8 cellular contexts compared by ENCODE assay signal in genomic region chr13:100589178-100589725, GRCh38. TPM values are rescaled to one million over a fixed set of nuclear protein-coding genes. Genes with fewer than 3 reads are reported as not detected.
A peak's percentile ranks its signal among the peaks of the same experiment; 100 is the strongest.
DNase-seq lines count a peak whose midpoint lies in the region; ATAC-seq and TF ChIP-seq lines count a peak whose summit lies in the region.

No MANE protein-coding gene starts in this region.

- ATAC-seq in gastroesophageal sphincter = peak; percentile 8
- ATAC-seq in GM21390 (IDR thresholded peaks at IDR 0.05; ENCODE audit: unreplicated experiment) = no peak

- CTCF ChIA-PET in activated CD4-positive, alpha-beta T cell treated with anti-CD3 and anti-CD28 coated beads, Interleukin-2, amount 10 ng/mL, durations not matched to agents 7 days and 5 days (lab: Charles Lee) = interaction anchor here (1.0 to 2.7 kb wide), 7 partner anchors 9 to 21 kb away, joined by 3 to 11 read pairs (median 4); no protein-coding TSS in a partner anchor

- TF ChIP-seq POLR2A in gastroesophageal sphincter (IDR thresholded peaks at IDR 0.05) (no peak), suprapubic skin (IDR thresholded peaks at IDR 0.05) (no peak)

- TF ChIP-seq CTCF in gastroesophageal sphincter (IDR thresholded peaks at IDR 0.05) (no peak), suprapubic skin (IDR thresholded peaks at IDR 0.05) (no peak)

- H3K36me3 ChIP-seq in gastroesophageal sphincter = no peaks in the 10 kb centered on the region
- H3K36me3 ChIP-seq in suprapubic skin = no peaks in the 10 kb centered on the region

- H3K4me3 ChIP-seq in gastroesophageal sphincter (peak overlapping the region in 1 of 2 donors; percentile 84), suprapubic skin (peak overlapping the region; percentile 77)

- H3K27ac ChIP-seq in gastroesophageal sphincter (no peak overlapping the region), suprapubic skin (no peak overlapping the region)

- DNase-seq in activated CD4-positive, alpha-beta T cell treated with anti-CD3 and anti-CD28 coated beads, Interleukin-2, amount 10 ng/mL, durations not matched to agents 7 days and 5 days = peak; percentile 9
- DNase-seq in activated CD4-positive, alpha-beta T cell treated with anti-CD3 and anti-CD28 coated beads, Interleukin-2, amount 50 U/mL, for 48 hours = no peak
- DNase-seq in SW480 (ENCODE audit: low spot score) = peak; percentile 11
- DNase-seq in suprapubic skin (ENCODE audit: low spot score in 2 of 2) = no peak
- no peak for DNase-seq in SK-N-DZ (ENCODE audit: low spot score)
- no peak for DNase-seq in head of caudate nucleus

- 64 to 65% methylated on average over 5 to 6 of the region's 6 CpGs for WGBS in gastroesophageal sphincter (ENCODE audit: low coverage in 1 of 2), 2 donors
- 55% methylated on average over 6 of the region's 6 CpGs for WGBS in suprapubic skin

- H3K4me1 ChIP-seq in gastroesophageal sphincter (peaks cover 0 to 19% (median 3%) of the 10 kb centered on the region in 3 donors), suprapubic skin (peaks cover 20% of the 10 kb centered on the region)

- H3K27ac Mint-ChIP-seq in activated CD4-positive, alpha-beta T cell treated with anti-CD3 and anti-CD28 coated beads, Interleukin-2, amount 10 ng/mL, durations not matched to agents 7 days and 5 days = peak overlapping the region; percentile 92

- TF ChIP-seq EP300 in gastroesophageal sphincter (IDR thresholded peaks at IDR 0.05) = no peak
- no peak for TF ChIP-seq EP300 in suprapubic skin (IDR thresholded peaks at IDR 0.05)

- H3K27me3 Mint-ChIP-seq in activated CD4-positive, alpha-beta T cell treated with anti-CD3 and anti-CD28 coated beads, Interleukin-2, amount 10 ng/mL, durations not matched to agents 7 days and 5 days = no peaks in the 10 kb centered on the region

- POLR2A ChIA-PET in activated CD4-positive, alpha-beta T cell treated with anti-CD3 and anti-CD28 coated beads, Interleukin-2, amount 10 ng/mL, durations not matched to agents 7 days and 5 days (lab: Charles Lee) = no interaction called here

- intact Hi-C loops in head of caudate nucleus (cut with DNase I) = no loop called here

- peaks cover 1% of the 10 kb centered on the region for H3K9me3 Mint-ChIP-seq in activated CD4-positive, alpha-beta T cell treated with anti-CD3 and anti-CD28 coated beads, Interleukin-2, amount 10 ng/mL, durations not matched to agents 7 days and 5 days

- H3K36me3 Mint-ChIP-seq in activated CD4-positive, alpha-beta T cell treated with anti-CD3 and anti-CD28 coated beads, Interleukin-2, amount 10 ng/mL, durations not matched to agents 7 days and 5 days (ENCODE audit: low read depth) = peaks cover 12% of the 10 kb centered on the region

- H3K9me3 ChIP-seq in gastroesophageal sphincter (no peaks in the 10 kb centered on the region), suprapubic skin (no peaks in the 10 kb centered on the region)

- no peaks in the 10 kb centered on the region for H3K27me3 ChIP-seq in gastroesophageal sphincter
- no peaks in the 10 kb centered on the region for H3K27me3 ChIP-seq in suprapubic skin

- H3K4me1 Mint-ChIP-seq in activated CD4-positive, alpha-beta T cell treated with anti-CD3 and anti-CD28 coated beads, Interleukin-2, amount 10 ng/mL, durations not matched to agents 7 days and 5 days = peaks cover 59% of the 10 kb centered on the region

- H3K4me3 Mint-ChIP-seq in activated CD4-positive, alpha-beta T cell treated with anti-CD3 and anti-CD28 coated beads, Interleukin-2, amount 10 ng/mL, durations not matched to agents 7 days and 5 days = peak overlapping the region; percentile 72

RNA-seq across cellular contexts. Expression of gene GGACT, which starts 0.7 kb away (rescaled TPM):
- total RNA-seq in activated CD4-positive, alpha-beta T cell treated with anti-CD3 and anti-CD28 coated beads, Interleukin-2, amount 10 ng/mL, durations not matched to agents 7 days and 5 days = 1 to 10 TPM; 4.7 to 9.9 TPM
- total RNA-seq in gastroesophageal sphincter = 1 to 10 TPM in 3 of 4 donors, under 1 TPM in 1; 0.74 to 1.9 (median 1.5) TPM
- 1 to 10 TPM; 1.5 to 4.2 (median 3.6) TPM for total RNA-seq in suprapubic skin
- 1.2 and 2.5 TPM in 2 replicates for polyA plus RNA-seq in SK-N-DZ (2014; cell fraction: cytosol; rRNA removed)
- 1.2 and 2.3 TPM in 2 replicates for polyA plus RNA-seq in SK-N-DZ (2014; cell fraction: nucleus; rRNA removed)

Comparison
In these comparisons a context has a peak if more than half of its experiments do, and no peak if none do; other contexts are left out.
1. DNase-seq: peak in activated CD4-positive, alpha-beta T cell treated with anti-CD3 and anti-CD28 coated beads, Interleukin-2, amount 10 ng/mL, durations not matched to agents 7 days and 5 days (single experiment) and SW480 (single experiment); none in activated CD4-positive, alpha-beta T cell treated with anti-CD3 and anti-CD28 coated beads, Interleukin-2, amount 50 U/mL, for 48 hours (0 of 2), suprapubic skin (0 of 2), SK-N-DZ (single experiment) and head of caudate nucleus (0 of 42).